In genomic region chr19:8240274-8241229, GRCh38 we compare ENCODE assay signal across 8 cellular contexts. TPM values are rescaled to one million over a fixed set of nuclear protein-coding genes. Genes with fewer than 3 reads are reported as not detected.
DNase-seq lines count a peak whose midpoint lies in the region; ATAC-seq, FAIRE-seq and TF ChIP-seq lines count a peak whose summit lies in the region.

No MANE protein-coding gene starts in this region.

- H3K36me3 ChIP-seq in Peyer's patch (no peaks in the 10 kb centered on the region), pancreas (no peaks in the 10 kb centered on the region)

- peaks cover 17% of the 10 kb centered on the region for H3K4me1 Mint-ChIP-seq in activated naive CD8-positive, alpha-beta T cell treated with anti-CD3 and anti-CD28 coated beads, Interleukin-2, amount 50 U/mL, for 24 hours
- H3K4me1 Mint-ChIP-seq in glutamatergic neuron (ENCODE audit: low read depth, unreplicated experiment) (peaks cover 14% of the 10 kb centered on the region), type B pancreatic cell (ENCODE audit: unreplicated experiment) (peaks cover 27% of the 10 kb centered on the region)

- H3K9me3 Mint-ChIP-seq in activated naive CD8-positive, alpha-beta T cell treated with anti-CD3 and anti-CD28 coated beads, Interleukin-2, amount 50 U/mL, for 24 hours: peaks cover 4% of the 10 kb centered on the region
- H3K9me3 Mint-ChIP-seq in glutamatergic neuron (ENCODE audit: unreplicated experiment): peaks cover 11% of the 10 kb centered on the region
- peaks cover 6% of the 10 kb centered on the region for H3K9me3 Mint-ChIP-seq in type B pancreatic cell

- peaks cover 0 to 4% (median 0%) of the 10 kb centered on the region in 4 donors for H3K9me3 ChIP-seq in Peyer's patch
- no peaks in the 10 kb centered on the region for H3K9me3 ChIP-seq in pancreas

- no peak overlapping the region for H3K4me3 Mint-ChIP-seq in activated naive CD8-positive, alpha-beta T cell treated with anti-CD3 and anti-CD28 coated beads, Interleukin-2, amount 50 U/mL, for 24 hours
- H3K4me3 Mint-ChIP-seq in glutamatergic neuron (ENCODE audit: unreplicated experiment) (peak overlapping the region; percentile 30), type B pancreatic cell (peak overlapping the region; percentile 72)

- no peak overlapping the region for H3K4me3 ChIP-seq in Peyer's patch
- peak overlapping the region in 1 of 4 donors; percentile 22 for H3K4me3 ChIP-seq in pancreas

- intact Hi-C loops in pancreas (cut with DNase I): loop anchor here in 1 of 3 donors (10.0 kb wide), 1 partner anchor 66 kb away; no protein-coding TSS in a partner anchor

- H3K27me3 ChIP-seq in Peyer's patch (no peaks in the 10 kb centered on the region), pancreas (no peaks in the 10 kb centered on the region)

- peak; percentile 43 for ATAC-seq in HG03432 (IDR thresholded peaks at IDR 0.05; ENCODE audit: unreplicated experiment)
- peak; percentile 73 for ATAC-seq in activated naive CD8-positive, alpha-beta T cell treated with anti-CD3 and anti-CD28 coated beads, Interleukin-2, amount 50 U/mL, for 24 hours
- peak; percentile 67 to 88 (median 78) for ATAC-seq in pancreas
- ATAC-seq in HG03460 (IDR thresholded peaks at IDR 0.05; ENCODE audit: unreplicated experiment): no peak

- H3K36me3 Mint-ChIP-seq in activated naive CD8-positive, alpha-beta T cell treated with anti-CD3 and anti-CD28 coated beads, Interleukin-2, amount 50 U/mL, for 24 hours (ENCODE audit: low read depth): peaks cover 22% of the 10 kb centered on the region
- H3K36me3 Mint-ChIP-seq in glutamatergic neuron (ENCODE audit: unreplicated experiment) (peaks cover 4% of the 10 kb centered on the region), type B pancreatic cell (peaks cover 20% of the 10 kb centered on the region)

- WGBS in pancreas, 2 donors: 4 to 8% methylated on average over 17 of the region's 17 CpGs

- no peak overlapping the region for H3K27ac Mint-ChIP-seq in activated naive CD8-positive, alpha-beta T cell treated with anti-CD3 and anti-CD28 coated beads, Interleukin-2, amount 50 U/mL, for 24 hours
- peak overlapping the region; percentile 68 for H3K27ac Mint-ChIP-seq in glutamatergic neuron (ENCODE audit: unreplicated experiment)
- H3K27ac Mint-ChIP-seq in type B pancreatic cell: peak overlapping the region; percentile 66

- FAIRE-seq in pancreas (lab: Jason Lieb, UNC): no peak

- DNase-seq in GM10266 (ENCODE audit: extremely low spot score) (peak; percentile 88), Peyer's patch (peak; percentile 71 to 93 (median 87)), glutamatergic neuron (peak; percentile 74), pancreas (peak; percentile 92 to 98 (median 96)), type B pancreatic cell (ENCODE audit: extremely low spot score, unreplicated experiment) (no peak)
- peak; percentile 64 for DNase-seq in activated naive CD8-positive, alpha-beta T cell treated with anti-CD3 and anti-CD28 coated beads, Interleukin-2, amount 50 U/mL, for 24 hours

- TF ChIP-seq POLR2A in Peyer's patch (IDR thresholded peaks at IDR 0.05): no peak

- TF ChIP-seq CTCF in GM10266 (IDR thresholded peaks at IDR 0.05; ENCODE audit: control insufficient read depth, insufficient read depth, low read depth, missing control alignments) (no peak), Peyer's patch (IDR thresholded peaks at IDR 0.05) (no peak), glutamatergic neuron (IDR thresholded peaks at IDR 0.05; ENCODE audit: partially characterized antibody, unreplicated experiment) (no peak), pancreas (IDR thresholded peaks at IDR 0.05) (no peak), type B pancreatic cell (conservative IDR thresholded peaks at IDR 0.05) (no peak)

- H3K4me1 ChIP-seq in Peyer's patch (peaks cover 0 to 16% (median 11%) of the 10 kb centered on the region in 4 donors), pancreas (peaks cover 0 to 38% (median 31%) of the 10 kb centered on the region in 3 donors)

- H3K27ac ChIP-seq in Peyer's patch: peak overlapping the region; percentile 14 to 68 (median 56)
- peak overlapping the region; percentile 71 to 94 (median 85) for H3K27ac ChIP-seq in pancreas

- H3K27me3 Mint-ChIP-seq in activated naive CD8-positive, alpha-beta T cell treated with anti-CD3 and anti-CD28 coated beads, Interleukin-2, amount 50 U/mL, for 24 hours: no peaks in the 10 kb centered on the region
- H3K27me3 Mint-ChIP-seq in glutamatergic neuron (ENCODE audit: unreplicated experiment): peaks cover 12% of the 10 kb centered on the region
- no peaks in the 10 kb centered on the region for H3K27me3 Mint-ChIP-seq in type B pancreatic cell

RNA-seq across cellular contexts. Expression of gene CERS4, which starts 31.4 kb away (rescaled TPM):
- total RNA-seq in Peyer's patch (10 to 100 TPM in 3 of 4 donors, 1 to 10 TPM in 1; 6.8 to 41.3 (median 11.7) TPM), glutamatergic neuron (ENCODE audit: unreplicated experiment) (27.3 TPM), pancreas (10 to 100 TPM; 41.6 to 82.4 (median 62.1) TPM), type B pancreatic cell (ENCODE audit: low replicate concordance) (52.8 and 56.3 TPM in 2 replicates)
- 100 to 1,000 TPM in 1 of 2 donors, 10 to 100 TPM in 1; 72.1 to 118 TPM for polyA plus RNA-seq in pancreas
